Comparison of ENCODE assay signal across 8 cellular contexts in the genomic region with DNA sequence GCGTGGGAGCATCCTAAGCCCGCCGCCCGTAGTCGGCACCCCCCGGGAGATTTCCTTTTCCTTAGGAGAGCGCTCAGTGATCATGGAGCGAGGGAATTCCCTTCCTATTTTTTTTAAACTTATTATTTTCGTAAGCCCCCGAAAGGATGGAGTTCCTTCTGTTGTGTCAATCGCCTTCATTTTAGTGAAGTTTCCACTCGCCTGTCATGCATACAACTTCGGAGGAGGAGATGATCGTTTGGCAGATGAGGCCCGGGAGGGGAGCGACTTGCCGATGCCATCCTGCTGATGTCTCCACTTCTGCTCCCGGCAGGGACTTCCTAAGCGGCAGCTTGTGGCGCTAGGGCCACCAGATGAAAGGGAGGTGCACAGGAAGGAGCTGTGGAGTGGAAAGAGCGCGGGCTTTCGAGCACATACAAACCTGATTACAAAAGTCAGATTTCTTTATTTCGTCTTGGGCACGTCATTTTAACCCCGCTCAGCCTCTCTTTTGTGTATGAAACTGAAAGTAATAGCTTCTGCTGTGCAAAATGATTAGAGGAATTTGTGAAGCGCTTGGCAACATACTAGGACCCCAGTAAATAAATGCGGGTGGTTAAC. TPM values are rescaled to one million over a fixed set of nuclear protein-coding genes. Genes with fewer than 3 reads are reported as not detected.
A peak's percentile ranks its signal among the peaks of the same experiment; 100 is the strongest.
DNase-seq lines count a peak whose midpoint lies in the region; ATAC-seq and TF ChIP-seq lines count a peak whose summit lies in the region.

A gene with protein sequence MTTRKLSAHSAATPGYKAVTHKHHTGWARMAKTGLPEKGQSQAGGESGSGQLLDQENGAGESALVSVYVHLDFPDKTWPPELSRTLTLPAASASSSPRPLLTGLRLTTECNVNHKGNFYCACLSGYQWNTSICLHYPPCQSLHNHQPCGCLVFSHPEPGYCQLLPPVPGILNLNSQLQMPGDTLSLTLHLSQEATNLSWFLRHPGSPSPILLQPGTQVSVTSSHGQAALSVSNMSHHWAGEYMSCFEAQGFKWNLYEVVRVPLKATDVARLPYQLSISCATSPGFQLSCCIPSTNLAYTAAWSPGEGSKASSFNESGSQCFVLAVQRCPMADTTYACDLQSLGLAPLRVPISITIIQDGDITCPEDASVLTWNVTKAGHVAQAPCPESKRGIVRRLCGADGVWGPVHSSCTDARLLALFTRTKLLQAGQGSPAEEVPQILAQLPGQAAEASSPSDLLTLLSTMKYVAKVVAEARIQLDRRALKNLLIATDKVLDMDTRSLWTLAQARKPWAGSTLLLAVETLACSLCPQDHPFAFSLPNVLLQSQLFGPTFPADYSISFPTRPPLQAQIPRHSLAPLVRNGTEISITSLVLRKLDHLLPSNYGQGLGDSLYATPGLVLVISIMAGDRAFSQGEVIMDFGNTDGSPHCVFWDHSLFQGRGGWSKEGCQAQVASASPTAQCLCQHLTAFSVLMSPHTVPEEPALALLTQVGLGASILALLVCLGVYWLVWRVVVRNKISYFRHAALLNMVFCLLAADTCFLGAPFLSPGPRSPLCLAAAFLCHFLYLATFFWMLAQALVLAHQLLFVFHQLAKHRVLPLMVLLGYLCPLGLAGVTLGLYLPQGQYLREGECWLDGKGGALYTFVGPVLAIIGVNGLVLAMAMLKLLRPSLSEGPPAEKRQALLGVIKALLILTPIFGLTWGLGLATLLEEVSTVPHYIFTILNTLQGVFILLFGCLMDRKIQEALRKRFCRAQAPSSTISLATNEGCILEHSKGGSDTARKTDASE (minus strand): TSS at position 336 of the 600 bp plus-strand sequence. CDS start 555 bp downstream, outside the sequence.

- DNase-seq in DMS79 (lab: John Stamatoyannopoulos, UW) (peak; percentile 56), SJSA1 (ENCODE audit: low read depth in 1 of 2, low spot score in 2 of 2) (peak; percentile 64 to 72), glomerular visceral epithelial cell (ENCODE audit: extremely low spot score) (peak; percentile 50), osteoblast (ENCODE audit: insufficient read length, low spot score, missing footprints) (peak; percentile 27), thoracic aorta (ENCODE audit: low spot score) (no peak)
- DNase-seq in activated naive CD4-positive, alpha-beta T cell treated with Interleukin-2 at 50 U/mL for 16 hours, result peak; percentile 62

- peak within 1 kb of the TSS; percentile 89 for H3K4me3 ChIP-seq in KMS-11 (IDR thresholded peaks at IDR 0.05; ENCODE audit: insufficient read depth, low read depth, low read length)
- peak within 1 kb of the TSS; percentile 72 for H3K4me3 ChIP-seq in SJSA1
- peak within 1 kb of the TSS; percentile 98 for H3K4me3 ChIP-seq in osteoblast (ENCODE audit: insufficient read depth, low read length)
- H3K4me3 ChIP-seq in thoracic aorta, result peak within 1 kb of the TSS; percentile 80

- TF ChIP-seq CTCF in KMS-11 (conservative IDR thresholded peaks at IDR 0.05; ENCODE audit: low read depth, low read length), result no peak
- TF ChIP-seq CTCF in osteoblast (IDR thresholded peaks at IDR 0.05; ENCODE audit: extremely low read depth, low read depth, low read length), result no peak
- no peak for TF ChIP-seq CTCF in thoracic aorta (IDR thresholded peaks at IDR 0.05)

- H3K4me2 ChIP-seq in KMS-11 (peak within 1 kb of the TSS; percentile 98), osteoblast (ENCODE audit: insufficient read depth, low read length) (peak within 1 kb of the TSS; percentile 99)

- H4K20me1 ChIP-seq in KMS-11 (ENCODE audit: insufficient read depth) (0 out of 2 replicates have a peak, but pooled peaks cover 4% of the 10 kb centered on the region), osteoblast (ENCODE audit: insufficient read depth, low read length) (peaks cover 14% of the 10 kb centered on the region)

- peak within 1 kb of the TSS; percentile 83 for H3K9ac ChIP-seq in KMS-11

- ATAC-seq in thoracic aorta (ENCODE audit: insufficient number of reproducible peaks, low FRiP score, low read depth) (no peak), HG03196 (IDR thresholded peaks at IDR 0.05; ENCODE audit: unreplicated experiment) (no peak)

- H3K9me3 ChIP-seq in SJSA1 (replicated peaks), result no peaks in the 10 kb centered on the region
- H3K9me3 ChIP-seq in osteoblast (ENCODE audit: low read depth, low read length), result no peaks in the 10 kb centered on the region
- no peaks in the 10 kb centered on the region for H3K9me3 ChIP-seq in thoracic aorta

- H3K79me2 ChIP-seq in KMS-11 (ENCODE audit: insufficient read depth, low read depth), result peaks cover 70% of the 10 kb centered on the region
- peaks cover 66% of the 10 kb centered on the region for H3K79me2 ChIP-seq in osteoblast (ENCODE audit: insufficient read depth, low read length)

- H3K4me1 ChIP-seq in KMS-11 (ENCODE audit: low read depth, poor library complexity, severe bottlenecking), result peaks cover 24% of the 10 kb centered on the region
- peaks cover 21% of the 10 kb centered on the region for H3K4me1 ChIP-seq in SJSA1 (replicated peaks)
- peaks cover 22% of the 10 kb centered on the region for H3K4me1 ChIP-seq in osteoblast (ENCODE audit: insufficient read depth, low read length)
- peaks cover 15 to 20% of the 10 kb centered on the region in 2 donors for H3K4me1 ChIP-seq in thoracic aorta (ENCODE audit: control insufficient read depth in 1 of 2, low read depth in 2 of 2)

- peak within 1 kb of the TSS; percentile 82 for H3K27ac ChIP-seq in KMS-11
- H3K27ac ChIP-seq in SJSA1, result peak within 1 kb of the TSS; percentile 45
- H3K27ac ChIP-seq in osteoblast (ENCODE audit: low read depth, low read length), result peak within 1 kb of the TSS; percentile 96
- peak within 1 kb of the TSS; percentile 80 to 88 for H3K27ac ChIP-seq in thoracic aorta

- peaks cover 4% of the 10 kb centered on the region; the same call in 1 of the 2 replicates for H3K36me3 ChIP-seq in KMS-11 (ENCODE audit: insufficient read depth)
- H3K36me3 ChIP-seq in SJSA1, result no peaks in the 10 kb centered on the region
- no peaks in the 10 kb centered on the region for H3K36me3 ChIP-seq in osteoblast (ENCODE audit: insufficient read depth, low read length)
- no peaks in the 10 kb centered on the region for H3K36me3 ChIP-seq in thoracic aorta

- no peaks in the 10 kb centered on the region for H3K27me3 ChIP-seq in KMS-11 (ENCODE audit: insufficient read depth, low read depth)
- no peaks in the 10 kb centered on the region for H3K27me3 ChIP-seq in SJSA1 (replicated peaks)
- H3K27me3 ChIP-seq in osteoblast (ENCODE audit: insufficient read depth, low read length), result no peaks in the 10 kb centered on the region
- H3K27me3 ChIP-seq in thoracic aorta (replicated peaks; ENCODE audit: insufficient read depth), result no peaks in the 10 kb centered on the region

- H2AFZ ChIP-seq in KMS-11 (ENCODE audit: low read depth) (peak within 1 kb of the TSS; percentile 80), osteoblast (ENCODE audit: low read length) (peak within 1 kb of the TSS; percentile 99)

RNA-seq across cellular contexts. Expression of the gene that starts here (rescaled TPM):
- total RNA-seq in SJSA1 (2014; rRNA removed; shearing (Covaris generic)), result 0.18 and 1.1 TPM in 2 replicates
- under 0.01 and 0.59 TPM in 2 replicates for total RNA-seq in osteoblast
- total RNA-seq in thoracic aorta, result under 1 TPM in 1 of 2 donors, not detected in 1; 0.68 TPM

Comparison
In these comparisons a context has a peak if more than half of its experiments do, and no peak if none do; other contexts are left out.
1. Peak in DNase-seq, H3K4me3 ChIP-seq, H3K27ac ChIP-seq and H3K4me2 ChIP-seq in osteoblast; RNA of the gene not detected or under 1 TPM.
2. H3K27ac ChIP-seq: peak in every context shown above with its lines; median percentile 96 in osteoblast; 84 in thoracic aorta; 82 in KMS-11; 45 in SJSA1.